19 cellular contexts compared by ENCODE assay signal in the genomic region with DNA sequence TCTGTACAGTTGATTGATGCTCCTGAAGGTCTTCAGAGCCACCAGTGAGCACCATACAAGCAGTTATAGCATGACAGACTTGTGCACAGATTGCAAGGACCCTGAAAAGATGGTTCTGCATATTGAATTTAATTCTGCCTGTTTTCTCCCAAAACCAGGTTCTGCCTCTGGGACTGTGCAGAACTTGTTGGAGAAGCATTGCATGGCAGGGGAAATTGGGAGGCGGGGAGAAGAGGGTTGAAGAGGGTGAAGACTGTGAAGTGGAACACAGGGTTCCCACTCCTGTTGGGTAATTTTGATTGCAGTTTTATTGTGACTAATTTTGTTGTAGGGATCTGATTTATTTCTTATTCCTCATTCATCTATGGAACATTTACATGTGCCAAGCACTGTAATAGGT. TPM values are rescaled to one million over a fixed set of nuclear protein-coding genes. Genes with fewer than 3 reads are reported as not detected.
A peak's percentile ranks its signal among the peaks of the same experiment; 100 is the strongest.
DNase-seq lines count a peak whose midpoint lies in the region; ATAC-seq, FAIRE-seq and TF ChIP-seq lines count a peak whose summit lies in the region.
"Had no signal": no experiment of that assay in that cellular context is flagged by ENCODE, and none has a peak within 500 bp of the region (broad histone marks: within the 10 kb centered on the region; RNA-seq: fewer than 3 reads in every experiment).

No MANE protein-coding gene starts in this region.

- TF ChIP-seq CTCF in spleen (IDR thresholded peaks at IDR 0.05 in 8 of 11, conservative IDR thresholded peaks at IDR 0.05 in 3 of 11): no peak

- WGBS in spleen, 5 donors: 90 to 95% (median 91%) methylated on average over 1 of the region's 1 CpG

- POLR2A ChIA-PET in activated naive CD8-positive, alpha-beta T cell treated with anti-CD3 and anti-CD28 coated beads, Interleukin-2, amount 10 ng/mL, durations not matched to agents 7 days and 5 days (lab: Charles Lee): interaction anchor here (1.9 to 7.1 kb wide), 2 partner anchors 10 to 13 kb away, joined by 5 to 99 read pairs; no protein-coding TSS in a partner anchor

- H3K36me3 Mint-ChIP-seq in activated T-cell treated with anti-CD3 and anti-CD28 coated beads, Interleukin-2, amount 50 U/mL, for 72 hours (ENCODE audit: insufficient read depth in 2 of 2): peaks cover 18 to 28% of the 10 kb centered on the region in 2 donors
- peaks cover 7% of the 10 kb centered on the region for H3K36me3 Mint-ChIP-seq in T-helper 17 cell (ENCODE audit: low read depth)
- peaks cover 44% of the 10 kb centered on the region for H3K36me3 Mint-ChIP-seq in activated naive CD8-positive, alpha-beta T cell treated with anti-CD3 and anti-CD28 coated beads, Interleukin-2, amount 10 ng/mL, durations not matched to agents 7 days and 5 days

- intact Hi-C loops in spleen (cut with DNase I; ENCODE audit: low total_unique reads): no loop called here

- H3K27me3 Mint-ChIP-seq in activated T-cell treated with anti-CD3 and anti-CD28 coated beads, Interleukin-2, amount 50 U/mL, for 72 hours (ENCODE audit: low read depth): no peaks in the 10 kb centered on the region
- no peaks in the 10 kb centered on the region for H3K27me3 Mint-ChIP-seq in T-helper 17 cell
- H3K27me3 Mint-ChIP-seq in activated naive CD8-positive, alpha-beta T cell treated with anti-CD3 and anti-CD28 coated beads, Interleukin-2, amount 10 ng/mL, durations not matched to agents 7 days and 5 days: no peaks in the 10 kb centered on the region

- no peak overlapping the region for H3K4me3 ChIP-seq in spleen
- H3K4me3 ChIP-seq: GM23248 had no signal

- ATAC-seq in activated T-cell treated with anti-CD3 and anti-CD28 coated beads, Interleukin-2, amount 50 U/mL, for 72 hours (replicated peaks in 1 of 2): no peak
- ATAC-seq in T-helper 17 cell: no peak
- no peak for ATAC-seq in activated naive CD8-positive, alpha-beta T cell treated with anti-CD3 and anti-CD28 coated beads, Interleukin-2, amount 10 ng/mL, durations not matched to agents 7 days and 5 days (ENCODE audit: low read depth)
- ATAC-seq: HCT116 had no signal

- H3K9me3 ChIP-seq in T-helper 17 cell (ENCODE audit: control insufficient read depth, low read length, poor library complexity, severe bottlenecking): peaks cover 5% of the 10 kb centered on the region
- peaks cover 0 to 20% (median 17%) of the 10 kb centered on the region in 8 donors for H3K9me3 ChIP-seq in spleen

- no peaks in the 10 kb centered on the region for H3K27me3 ChIP-seq in spleen (replicated peaks in 1 of 7)

- H3K4me3 Mint-ChIP-seq in activated T-cell treated with anti-CD3 and anti-CD28 coated beads, Interleukin-2, amount 50 U/mL, for 72 hours: peak overlapping the region; percentile 84 to 87
- no peak overlapping the region for H3K4me3 Mint-ChIP-seq in T-helper 17 cell
- no peak overlapping the region for H3K4me3 Mint-ChIP-seq in activated naive CD8-positive, alpha-beta T cell treated with anti-CD3 and anti-CD28 coated beads, Interleukin-2, amount 10 ng/mL, durations not matched to agents 7 days and 5 days

- peaks cover 79% of the 10 kb centered on the region for H3K4me1 Mint-ChIP-seq in activated T-cell treated with anti-CD3 and anti-CD28 coated beads, Interleukin-2, amount 50 U/mL, for 72 hours (ENCODE audit: low read depth)
- H3K4me1 Mint-ChIP-seq in T-helper 17 cell: peaks cover 43% of the 10 kb centered on the region
- H3K4me1 Mint-ChIP-seq in activated naive CD8-positive, alpha-beta T cell treated with anti-CD3 and anti-CD28 coated beads, Interleukin-2, amount 10 ng/mL, durations not matched to agents 7 days and 5 days: peaks cover 62% of the 10 kb centered on the region

- DNase-seq in activated T-cell treated with anti-CD3 and anti-CD28 coated beads, Interleukin-2, amount 50 U/mL, for 72 hours: no peak
- DNase-seq in activated T-cell treated with anti-CD3 and anti-CD28 coated beads, Interleukin-2, amount 50 U/mL, for 1 hour: no peak
- DNase-seq in T-helper 17 cell: no peak
- DNase-seq in activated naive CD8-positive, alpha-beta T cell treated with anti-CD3 and anti-CD28 coated beads, Interleukin-2, amount 10 ng/mL, durations not matched to agents 7 days and 5 days: no peak
- no peak for DNase-seq in spleen
- no peak for DNase-seq in epidermal melanocyte (ENCODE audit: insufficient read length, low spot score)
- no peak for DNase-seq in frontal cortex (ENCODE audit: low spot score in 2 of 2)
- no peak for DNase-seq in COLO668 (lab: John Stamatoyannopoulos, UW; ENCODE audit: unreplicated experiment)
- DNase-seq: DND-41, GF-D8, GM23248, Karpas-422, NCI-H187 treated with DMSO at 0.1 percent for 48 hours, NCI-H2171, NCI-H446 treated with DMSO at 0.1 percent for 48 hours, NCI-H748 treated with DMSO at 0.1 percent for 48 hours had no signal

- H3K36me3 ChIP-seq in spleen: no peaks in the 10 kb centered on the region

- no peak for TF ChIP-seq POLR2A in spleen (IDR thresholded peaks at IDR 0.05)

- no peak for FAIRE-seq in frontal cortex (lab: Jason Lieb, UNC)
- FAIRE-seq: A204.1 had no signal

- H3K4me1 ChIP-seq in spleen: peaks cover 0 to 56% (median 31%) of the 10 kb centered on the region in 6 donors

- H3K27ac Mint-ChIP-seq in activated T-cell treated with anti-CD3 and anti-CD28 coated beads, Interleukin-2, amount 50 U/mL, for 72 hours: no peak overlapping the region
- peak overlapping the region; percentile 89 for H3K27ac Mint-ChIP-seq in T-helper 17 cell
- H3K27ac Mint-ChIP-seq in activated naive CD8-positive, alpha-beta T cell treated with anti-CD3 and anti-CD28 coated beads, Interleukin-2, amount 10 ng/mL, durations not matched to agents 7 days and 5 days: peak overlapping the region; percentile 99

- H3K9me3 Mint-ChIP-seq in activated T-cell treated with anti-CD3 and anti-CD28 coated beads, Interleukin-2, amount 50 U/mL, for 72 hours: peaks cover 7 to 10% of the 10 kb centered on the region in 2 donors
- H3K9me3 Mint-ChIP-seq in activated naive CD8-positive, alpha-beta T cell treated with anti-CD3 and anti-CD28 coated beads, Interleukin-2, amount 10 ng/mL, durations not matched to agents 7 days and 5 days: peaks cover 7% of the 10 kb centered on the region

- H3K27ac ChIP-seq in spleen: peak overlapping the region in 6 of 8 donors; percentile 49 to 96 (median 76)
- H3K27ac ChIP-seq: C4-2B, GM23248 had no signal

RNA-seq across cellular contexts. Expression of a gene that starts 10.3 kb away (rescaled TPM):
- 1 to 10 TPM in 1 of 2 donors, under 1 TPM in 1; 0.53 to 1.4 TPM for total RNA-seq in activated T-cell treated with anti-CD3 and anti-CD28 coated beads, Interleukin-2, amount 50 U/mL, for 72 hours
- total RNA-seq in T-helper 17 cell (under 1 TPM; 0.65 to 0.97 TPM), spleen (1 to 10 TPM in 5 of 7 donors, under 1 TPM in 2; 0.17 to 2.2 (median 1.1) TPM), frontal cortex (not detected)
- total RNA-seq in activated naive CD8-positive, alpha-beta T cell treated with anti-CD3 and anti-CD28 coated beads, Interleukin-2, amount 10 ng/mL, durations not matched to agents 7 days and 5 days: 1 to 10 TPM; 5.1 to 5.3 TPM
- polyA plus RNA-seq in spleen: under 1 TPM in 2 of 3 donors, not detected in 1; 0.14 to 0.28 TPM
- total RNA-seq: GM23248 had no signal
- polyA plus RNA-seq: GM23248 had no signal

RNA-seq across cellular contexts. Expression of a gene that starts 48.2 kb away (rescaled TPM):
- not detected for total RNA-seq in activated T-cell treated with anti-CD3 and anti-CD28 coated beads, Interleukin-2, amount 50 U/mL, for 72 hours
- not detected for total RNA-seq in T-helper 17 cell
- total RNA-seq in activated naive CD8-positive, alpha-beta T cell treated with anti-CD3 and anti-CD28 coated beads, Interleukin-2, amount 10 ng/mL, durations not matched to agents 7 days and 5 days: under 1 TPM in 1 of 2 experiments, not detected in 1; 0.30 TPM
- total RNA-seq in spleen: under 1 TPM in 1 of 7 donors, not detected in 6; 0.30 TPM
- polyA plus RNA-seq in spleen: not detected
- total RNA-seq in frontal cortex: 0.82 TPM
- total RNA-seq: GM23248 had no signal
- polyA plus RNA-seq: GM23248 had no signal

Comparison
In these comparisons a context has a peak if more than half of its experiments do, and no peak if none do; other contexts are left out.
1. H3K4me3 Mint-ChIP-seq: peak in activated T-cell treated with anti-CD3 and anti-CD28 coated beads, Interleukin-2, amount 50 U/mL, for 72 hours (2 of 2); none in T-helper 17 cell (single experiment) and activated naive CD8-positive, alpha-beta T cell treated with anti-CD3 and anti-CD28 coated beads, Interleukin-2, amount 10 ng/mL, durations not matched to agents 7 days and 5 days (single experiment).